1 cellular context compared by ENCODE assay signal in genomic region chr2:204611017-204611631, GRCh38.
A peak's percentile ranks its signal among the peaks of the same experiment; 100 is the strongest.
TF ChIP-seq lines count a peak whose summit lies in the region.

No MANE protein-coding gene starts in this region.

TF ChIP-seq in HepG2, 621 proteins besides CTCF, POLR2A, EP300 and RAD21 (continued from another document and continues in another):
- TF ChIP-seq RERE (CRISPR knock-in tag; IDR thresholded peaks at IDR 0.05; ENCODE audit: low read depth) (no peak), RARA (CRISPR knock-in tag; IDR thresholded peaks at IDR 0.05) (0 out of 2 replicates have a peak, but pooled peaks have one; percentile 23), HOMEZ (CRISPR knock-in tag; IDR thresholded peaks at IDR 0.05; ENCODE audit: low read depth) (peak; percentile 63; the same call in 1 of the 2 replicates), SKI (IDR thresholded peaks at IDR 0.05; ENCODE audit: partially characterized antibody) (no peak), ZNF430 (CRISPR knock-in tag; IDR thresholded peaks at IDR 0.05) (no peak), SOX6 (IDR thresholded peaks at IDR 0.05) (no peak), SOX6 (CRISPR knock-in tag; IDR thresholded peaks at IDR 0.05) (peak; percentile 65; the same call in 1 of the 2 replicates), SAP130 (CRISPR knock-in tag; IDR thresholded peaks at IDR 0.05; ENCODE audit: low read depth) (peak; percentile 18; the same call in 1 of the 2 replicates), ZBTB7B (CRISPR knock-in tag; IDR thresholded peaks at IDR 0.05) (no peak), SOX5 (CRISPR knock-in tag; IDR thresholded peaks at IDR 0.05; ENCODE audit: borderline replicate concordance) (peak; percentile 33; the same call in 1 of the 2 replicates), ELF4 (CRISPR knock-in tag; IDR thresholded peaks at IDR 0.05; ENCODE audit: borderline replicate concordance) (0 out of 2 replicates have a peak, but pooled peaks have one; percentile 21), ZNF33A (CRISPR knock-in tag; IDR thresholded peaks at IDR 0.05; ENCODE audit: borderline replicate concordance) (no peak), ZNF34 (CRISPR knock-in tag; IDR thresholded peaks at IDR 0.05; ENCODE audit: borderline replicate concordance) (no peak), ZMYM4 (CRISPR knock-in tag; IDR thresholded peaks at IDR 0.05) (peak; percentile 19; the same call in 1 of the 2 replicates), ARID5B (CRISPR knock-in tag; IDR thresholded peaks at IDR 0.05) (peak; percentile 42), PPARG (CRISPR knock-in tag; conservative IDR thresholded peaks at IDR 0.05) (peak; percentile 50; the same call in 1 of the 2 replicates), FOXP4 (CRISPR knock-in tag; IDR thresholded peaks at IDR 0.05) (0 out of 2 replicates have a peak, but pooled peaks have one; percentile 41), ZNF704 (CRISPR knock-in tag; IDR thresholded peaks at IDR 0.05; ENCODE audit: borderline replicate concordance) (no peak), PAXIP1 (CRISPR knock-in tag; conservative IDR thresholded peaks at IDR 0.05) (peak; percentile 73), SIN3A (IDR thresholded peaks at IDR 0.05; ENCODE audit: borderline replicate concordance, low read depth, low read length) (no peak), GATA4 (IDR thresholded peaks at IDR 0.05; ENCODE audit: borderline replicate concordance, low read depth) (no peak), NCOA2 (CRISPR knock-in tag; IDR thresholded peaks at IDR 0.05) (no peak), ZXDC (CRISPR knock-in tag; IDR thresholded peaks at IDR 0.05) (no peak), ZNF563 (CRISPR knock-in tag; IDR thresholded peaks at IDR 0.05) (no peak), RNF2 (conservative IDR thresholded peaks at IDR 0.05; ENCODE audit: low read depth) (no peak), ISL2 (CRISPR knock-in tag; IDR thresholded peaks at IDR 0.05) (0 out of 2 replicates have a peak, but pooled peaks have one; percentile 50), HNF4A (CRISPR knock-in tag; IDR thresholded peaks at IDR 0.05) (peak; percentile 41), IKZF4 (CRISPR knock-in tag; IDR thresholded peaks at IDR 0.05; ENCODE audit: borderline replicate concordance, low read depth, not compliant biosample characterization) (no peak)
